ENCODE assay signal across 1 cellular context in genomic region chr7:93923946-93924345, GRCh38.
TF ChIP-seq lines count a peak whose summit lies in the region.

No MANE protein-coding gene starts in this region.

TF ChIP-seq in A549, 52 proteins besides CTCF, POLR2A, EP300 and RAD21 (continued from another document):
- TF ChIP-seq RARB (CRISPR knock-in tag; IDR thresholded peaks at IDR 0.05) = no peak
TF ChIP-seq in A549: peak in this region for 0.
